In the genomic region with DNA sequence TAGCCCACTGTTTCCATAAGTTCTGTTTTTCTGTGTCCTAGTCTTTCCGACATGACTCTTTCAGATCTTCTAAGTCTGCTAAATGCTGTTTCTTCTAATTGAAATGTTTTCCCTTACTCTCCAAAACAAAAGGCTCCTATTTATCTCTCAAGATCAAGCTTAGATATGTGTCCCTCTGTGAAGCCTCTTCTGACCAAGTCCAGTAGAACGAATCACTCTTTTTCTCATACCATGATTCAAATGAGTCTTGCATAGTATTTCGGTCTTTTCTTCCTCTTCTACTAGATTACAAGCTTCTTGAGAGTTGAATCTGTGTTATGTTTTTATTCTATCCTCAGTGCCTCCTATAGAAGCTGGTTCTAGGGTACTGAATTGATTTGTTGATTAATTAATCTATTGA, we compare ENCODE assay signal across 26 cellular contexts.
"Had no signal": no experiment of that assay in that cellular context is flagged by ENCODE, and none has a peak within 500 bp of the region (broad histone marks: within the 10 kb centered on the region; RNA-seq: fewer than 3 reads in every experiment).

No MANE protein-coding gene starts in this region.

- ATAC-seq: activated CD8-positive, alpha-beta T cell treated with anti-CD3 and anti-CD28 coated beads for 36 hours; activated T-cell treated with anti-CD3 and anti-CD28 coated beads, Interleukin-2, amount 50 U/mL, for 4 hours; body of pancreas; T-helper 17 cell had no signal

- H3K4me3 ChIP-seq: body of pancreas, esophagus squamous epithelium had no signal

- H3K27ac Mint-ChIP-seq: activated CD4-positive, alpha-beta T cell treated with anti-CD3 and anti-CD28 coated beads, Interleukin-2, amount 10 ng/mL, durations not matched to agents 7 days and 5 days; activated CD8-positive, alpha-beta T cell treated with anti-CD3 and anti-CD28 coated beads for 36 hours; activated naive CD4-positive, alpha-beta T cell treated with anti-CD3 and anti-CD28 coated beads, Interleukin-2, amount 10 ng/mL, durations not matched to agents 7 days and 5 days; activated naive CD8-positive, alpha-beta T cell; activated T-helper 2 cell treated with anti-CD3 and anti-CD28 coated beads, Interferon-gamma antibody, Interleukin-2, Interleukin-4, amounts not matched to agents 10 μg/mL and 5 μg/mL and 100 μg/mL, durations not matched to agents 14 hours and 24 hours and 36 hours; T-helper 17 cell; T-helper 2 cell treated with Interferon-gamma antibody and Interleukin-4, amounts not matched to agents 5 μg/mL and 100 μg/mL, for 36 hours had no signal

- H3K27me3 ChIP-seq: esophagus squamous epithelium had no signal

- H3K36me3 Mint-ChIP-seq: activated naive CD4-positive, alpha-beta T cell treated with anti-CD3 and anti-CD28 coated beads, Interleukin-2, amount 10 ng/mL, durations not matched to agents 7 days and 5 days; activated naive CD8-positive, alpha-beta T cell had no signal

- H3K4me1 ChIP-seq: body of pancreas, esophagus squamous epithelium had no signal

- H3K36me3 ChIP-seq: esophagus squamous epithelium had no signal

- H3K27ac ChIP-seq: body of pancreas, epithelial cell of prostate, esophagus squamous epithelium had no signal

- H3K9me3 Mint-ChIP-seq: activated CD8-positive, alpha-beta T cell treated with anti-CD3 and anti-CD28 coated beads for 36 hours; activated naive CD4-positive, alpha-beta T cell treated with anti-CD3 and anti-CD28 coated beads, Interleukin-2, amount 10 ng/mL, durations not matched to agents 7 days and 5 days; activated T-cell treated with anti-CD3 and anti-CD28 coated beads, Interleukin-2, amount 50 U/mL, for 4 hours; T-helper 2 cell treated with Interferon-gamma antibody and Interleukin-4, amounts not matched to agents 5 μg/mL and 100 μg/mL, for 36 hours had no signal

- DNase-seq: activated CD4-positive, alpha-beta T cell treated with anti-CD3 and anti-CD28 coated beads for 4 hours; activated CD4-positive, alpha-beta T cell treated with anti-CD3 and anti-CD28 coated beads, Interleukin-2, amount 10 ng/mL, durations not matched to agents 7 days and 5 days; activated CD4-positive, alpha-beta T cell treated with anti-CD3 and anti-CD28 coated beads, Interleukin-2, amount 50 U/mL, for 48 hours; activated CD4-positive, CD25-positive, alpha-beta regulatory T cell; activated CD4-positive, CD25-positive, alpha-beta regulatory T cell treated with anti-CD3 and anti-CD28 coated beads, Interleukin-2, amount 50 U/mL, for 72 hours; activated CD8-positive, alpha-beta memory T cell treated with anti-CD3 and anti-CD28 coated beads for 24 hours; activated CD8-positive, alpha-beta T cell treated with anti-CD3 and anti-CD28 coated beads for 36 hours; activated effector memory CD4-positive, alpha-beta T cell treated with anti-CD3 and anti-CD28 coated beads, Interleukin-2, amount 50 U/mL, for 16 hours; activated naive CD4-positive, alpha-beta T cell treated with anti-CD3 and anti-CD28 coated beads, Interleukin-2, amount 10 ng/mL, durations not matched to agents 7 days and 5 days; activated T-cell treated with anti-CD3 and anti-CD28 coated beads, Interleukin-2, amount 50 U/mL, for 4 hours; amniotic stem cell; anterior cingulate cortex; body of pancreas; caudate nucleus; cortex of kidney; effector CD8-positive, alpha-beta T cell; esophagus squamous epithelium; foreskin melanocyte; head of caudate nucleus; T-helper 1 cell; T-helper 17 cell; T1000 had no signal

- H3K27me3 Mint-ChIP-seq: activated CD8-positive, alpha-beta T cell treated with anti-CD3 and anti-CD28 coated beads for 36 hours; activated naive CD4-positive, alpha-beta T cell treated with anti-CD3 and anti-CD28 coated beads, Interleukin-2, amount 10 ng/mL, durations not matched to agents 7 days and 5 days; activated naive CD8-positive, alpha-beta T cell; T-helper 17 cell had no signal

- H3K4me3 Mint-ChIP-seq: activated CD4-positive, alpha-beta T cell treated with anti-CD3 and anti-CD28 coated beads, Interleukin-2, amount 10 ng/mL, durations not matched to agents 7 days and 5 days; activated CD8-positive, alpha-beta T cell treated with anti-CD3 and anti-CD28 coated beads for 36 hours; activated naive CD4-positive, alpha-beta T cell treated with anti-CD3 and anti-CD28 coated beads, Interleukin-2, amount 10 ng/mL, durations not matched to agents 7 days and 5 days; activated naive CD8-positive, alpha-beta T cell; activated T-cell treated with anti-CD3 and anti-CD28 coated beads, Interleukin-2, amount 50 U/mL, for 4 hours; T-helper 17 cell; T-helper 2 cell treated with Interferon-gamma antibody and Interleukin-4, amounts not matched to agents 5 μg/mL and 100 μg/mL, for 36 hours had no signal

- H3K9me3 ChIP-seq: body of pancreas, esophagus squamous epithelium had no signal
